8 cellular contexts compared by ENCODE assay signal in the genomic region with DNA sequence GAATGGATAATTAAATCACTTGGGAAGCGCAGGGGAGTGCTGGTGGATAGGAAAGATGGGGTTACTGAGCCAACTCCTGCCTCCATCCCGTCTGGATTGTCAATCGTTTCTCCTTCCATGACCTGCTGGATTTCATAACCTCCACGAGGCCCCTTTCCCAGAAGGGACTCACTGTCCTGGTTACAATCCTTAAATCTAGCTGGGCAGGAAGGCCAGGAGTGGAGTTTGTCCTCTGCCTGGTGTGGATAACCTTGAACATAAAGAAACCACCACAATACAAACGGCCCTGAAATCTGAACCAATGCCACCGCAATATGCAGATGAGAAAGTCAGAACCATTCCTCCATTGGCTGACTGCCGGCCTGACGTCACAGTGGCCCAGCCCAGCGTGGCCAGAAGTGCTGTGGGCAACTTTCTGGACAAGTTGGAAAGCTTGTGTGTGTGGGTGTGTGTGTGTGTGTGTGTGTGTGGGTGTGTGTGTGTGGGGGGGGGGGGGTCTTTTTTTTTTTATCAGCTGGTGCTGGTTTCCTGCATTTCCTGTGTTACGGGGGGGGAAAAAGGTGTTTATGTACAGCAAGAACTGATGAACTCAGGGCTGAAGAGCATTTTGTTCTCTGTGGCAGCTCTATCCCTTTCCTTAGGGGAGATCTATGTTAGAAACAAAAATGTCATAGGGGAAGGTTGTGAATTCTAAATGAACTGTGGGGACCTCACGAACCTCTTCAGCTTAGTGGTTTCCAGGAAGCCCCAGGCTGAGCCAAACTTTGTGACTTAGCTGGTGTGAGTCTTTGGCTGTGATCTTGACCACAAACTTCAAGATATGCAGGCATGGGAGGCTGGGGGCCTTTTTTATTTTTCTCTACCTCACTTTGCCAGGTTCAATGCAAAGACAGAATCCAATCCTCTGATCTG.
DNase-seq lines count a peak whose midpoint lies in the region; ATAC-seq, FAIRE-seq and TF ChIP-seq lines count a peak whose summit lies in the region.

No MANE protein-coding gene starts in this region.

- peak overlapping the region; percentile 9 for H3K56ac ChIP-seq in H1 (replicated peaks; ENCODE audit: insufficient read length, low read depth, low read length)

- H3K9me3 ChIP-seq in H1 (ENCODE audit: insufficient read depth in 2 of 2, low read depth in 1 of 2, low read length in 1 of 2) (no peaks in the 10 kb centered on the region), mesenchymal stem cell (ENCODE audit: control insufficient read depth, low read length) (no peaks in the 10 kb centered on the region)

- H2BK15ac ChIP-seq in H1 (ENCODE audit: low read length) (no peak overlapping the region), mesenchymal stem cell (ENCODE audit: low read depth, poor library complexity, severe bottlenecking) (no peak overlapping the region)

- TF ChIP-seq RAD21 in H1 (IDR thresholded peaks at IDR 0.05 in 1 of 2, conservative IDR thresholded peaks at IDR 0.05 in 1 of 2; ENCODE audit: low read depth in 2 of 2, low read length in 2 of 2) = no peak

- H2BK120ac ChIP-seq in H1 (replicated peaks; ENCODE audit: low read depth, low read length) (no peak overlapping the region), mesenchymal stem cell (ENCODE audit: low read depth, low read length) (no peak overlapping the region)

- H3K27ac ChIP-seq in H1 (ENCODE audit: low read depth, low read length) (peak overlapping the region; percentile 53; the same call in 1 of the 2 replicates), mesenchymal stem cell (ENCODE audit: low read length, poor library complexity, severe bottlenecking) (peak overlapping the region; percentile 81)

- peak overlapping the region; percentile 46 for H3K4ac ChIP-seq in H1 (replicated peaks; ENCODE audit: insufficient read length, low read depth, low read length)
- no peak overlapping the region for H3K4ac ChIP-seq in mesenchymal stem cell (ENCODE audit: low read depth in 1 of 2, low read length in 2 of 2)

- H3K23ac ChIP-seq in H1 (ENCODE audit: insufficient read length) (no peak overlapping the region), mesenchymal stem cell (ENCODE audit: low read length in 2 of 2) (no peak overlapping the region)

- CTCF ChIA-PET in H1 (lab: Charles Lee; ENCODE audit: partially characterized antibody) = interaction anchor here (0.6 to 1.9 kb wide), 7 partner anchors 10 to 252 kb away, joined by 3 to 5 read pairs (median 4); no protein-coding TSS in a partner anchor

- H3K27me3 ChIP-seq in H1 (replicated peaks in 1 of 4; ENCODE audit: control insufficient read depth in 3 of 4, extremely low read depth in 1 of 4, insufficient read depth in 3 of 4, low read length in 3 of 4) (no peaks in the 10 kb centered on the region), mesenchymal stem cell (ENCODE audit: control insufficient read depth in 1 of 2, insufficient read depth in 1 of 2, low read length in 2 of 2) (no peaks in the 10 kb centered on the region)

- H4K91ac ChIP-seq in H1 (replicated peaks; ENCODE audit: insufficient read length, low read length) (peak overlapping the region; percentile 12), mesenchymal stem cell (ENCODE audit: low read length) (no peak overlapping the region)

- TF ChIP-seq POLR2A in H1 (IDR thresholded peaks at IDR 0.05; ENCODE audit: control extremely low read depth in 1 of 2, low read depth in 2 of 2, low read length in 2 of 2) = peak in 1 of 2 experiments; percentile 24; a peak in 1 of 3 replicates

- H2BK12ac ChIP-seq in H1 (ENCODE audit: low read depth, low read length) = 0 out of 2 replicates have a peak overlapping the region, but pooled peaks have one; percentile 29
- H2BK12ac ChIP-seq in mesenchymal stem cell (ENCODE audit: low read length in 2 of 2) = peak overlapping the region in 1 of 2 experiments; percentile 90

- peak; percentile 82 for DNase-seq in GM10266 (ENCODE audit: extremely low spot score)
- DNase-seq in NCI-H526 treated with DMSO at 0.1 percent for 48 hours (lab: John Stamatoyannopoulos, UW) = peak; percentile 63
- peak; percentile 39 to 47 for DNase-seq in activated CD8-positive, alpha-beta memory T cell treated with anti-CD3 and anti-CD28 coated beads for 4 hours (ENCODE audit: low read depth in 2 of 2)
- peak in 1 of 2 experiments; percentile 69 for DNase-seq in H1 (ENCODE audit: low read depth in 1 of 2, low spot score in 2 of 2)
- DNase-seq in mesenchymal stem cell = peak; percentile 97
- DNase-seq in stimulated activated CD4-positive, alpha-beta T cell treated with anti-CD3 and anti-CD28 coated beads, TNF-alpha, amount 100 ng/mL, for 4 hours (ENCODE audit: low read depth in 3 of 3) = peak; percentile 18 to 41 (median 36)

- TF ChIP-seq CTCF in GM10266 (IDR thresholded peaks at IDR 0.05; ENCODE audit: control insufficient read depth, insufficient read depth, low read depth, missing control alignments) (no peak), H1 (IDR thresholded peaks at IDR 0.05; ENCODE audit: control extremely low read depth in 1 of 3, insufficient read depth in 1 of 3, low read depth in 1 of 3, low read length in 3 of 3) (no peak)

- H4K8ac ChIP-seq in H1 (ENCODE audit: extremely low read depth, insufficient read depth, low read length) (no peak overlapping the region; the same call in 1 of the 2 replicates), mesenchymal stem cell (ENCODE audit: low read length) (peak overlapping the region; percentile 30)

- peak overlapping the region; percentile 49; the same call in 1 of the 2 replicates for H3K18ac ChIP-seq in H1 (ENCODE audit: extremely low read depth, low read length)
- peak overlapping the region in 1 of 2 experiments; percentile 89 for H3K18ac ChIP-seq in mesenchymal stem cell (ENCODE audit: low read depth in 1 of 2, low read length in 2 of 2)

- TF ChIP-seq EP300 in H1 (IDR thresholded peaks at IDR 0.05; ENCODE audit: borderline replicate concordance in 1 of 2, low read depth in 2 of 2, low read length in 2 of 2) = no peak

- H3K79me1 ChIP-seq in H1 (ENCODE audit: low read depth, low read length) = no peaks in the 10 kb centered on the region
- no peaks in the 10 kb centered on the region for H3K79me1 ChIP-seq in mesenchymal stem cell (replicated peaks; ENCODE audit: low read length, poor library complexity, severe bottlenecking)

- H3K9ac ChIP-seq in H1 (replicated peaks in 1 of 4; ENCODE audit: extremely low read depth in 1 of 4, low read depth in 3 of 4, low read length in 3 of 4) = no peak overlapping the region; a peak in 1 of 7 replicates
- H3K9ac ChIP-seq in mesenchymal stem cell (ENCODE audit: low read length) = peak overlapping the region; percentile 73

- peak overlapping the region; percentile 59 for H4K5ac ChIP-seq in H1 (ENCODE audit: insufficient read length, low read depth, low read length)

- H2AK5ac ChIP-seq in H1 (ENCODE audit: low read depth, low read length) (no peak overlapping the region), mesenchymal stem cell (ENCODE audit: low read length, severe bottlenecking) (no peak overlapping the region)

- H2BK20ac ChIP-seq in H1 (ENCODE audit: low read length) = 0 out of 2 replicates have a peak overlapping the region, but pooled peaks have one; percentile 2

- no peaks in the 10 kb centered on the region; the same call in 1 of the 2 replicates for H3K23me2 ChIP-seq in H1 (ENCODE audit: low read depth, low read length)

- H3K4me1 ChIP-seq in H1 (replicated peaks in 1 of 4; ENCODE audit: control insufficient read depth in 3 of 4, insufficient read depth in 4 of 4, low read length in 3 of 4) (peaks cover 2 to 12% (median 6%) of the 10 kb centered on the region in 4 experiments; a peak in 4 of 7 replicates), mesenchymal stem cell (ENCODE audit: control insufficient read depth, insufficient read depth, low read depth, low read length) (peaks cover 2% of the 10 kb centered on the region)

- peak overlapping the region; percentile 80; the same call in 1 of the 2 replicates for H2BK5ac ChIP-seq in H1 (ENCODE audit: low read depth, low read length)
- H2BK5ac ChIP-seq in mesenchymal stem cell (ENCODE audit: low read depth, low read length, poor library complexity, severe bottlenecking) = no peak overlapping the region

- no peak overlapping the region for H3K14ac ChIP-seq in H1 (ENCODE audit: insufficient read length)
- no peak overlapping the region for H3K14ac ChIP-seq in mesenchymal stem cell (ENCODE audit: low read length in 2 of 2)

- H3K36me3 ChIP-seq in H1 (ENCODE audit: control insufficient read depth in 2 of 4, insufficient read depth in 4 of 4, low read length in 3 of 4) (no peaks in the 10 kb centered on the region), mesenchymal stem cell (ENCODE audit: control insufficient read depth in 1 of 2, insufficient read depth in 2 of 2, low read depth in 1 of 2, low read length in 2 of 2) (no peaks in the 10 kb centered on the region)

- peak; percentile 88 for ATAC-seq in HG03108 (IDR thresholded peaks at IDR 0.05; ENCODE audit: unreplicated experiment)
- ATAC-seq in GM18907 (IDR thresholded peaks at IDR 0.05; ENCODE audit: unreplicated experiment) = no peak

- WGBS in H1 (ENCODE audit: extremely low coverage in 1 of 2, insufficient coverage in 1 of 2, insufficient read length in 1 of 2, insufficient replicate concordance in 2 of 2, low coverage in 1 of 2, low lambda C conversion rate in 2 of 2, missing lambda C conversion rate in 1 of 2), 2 experiments = 32% methylated on average over 10 of the region's 11 CpGs; no CpG with 5 or more reads in 1 of the 2 experiments
- WGBS in mesenchymal stem cell = 11% methylated on average over 9 of the region's 11 CpGs

- no peaks in the 10 kb centered on the region for H3K79me2 ChIP-seq in H1 (ENCODE audit: control insufficient read depth in 1 of 2, insufficient read depth in 2 of 2, low read length in 2 of 2)

- H4K20me1 ChIP-seq in H1 (replicated peaks in 1 of 2; ENCODE audit: control insufficient read depth in 1 of 2, insufficient read depth in 2 of 2, low read length in 2 of 2) = no peaks in the 10 kb centered on the region

- POLR2A ChIA-PET in H1 (lab: Charles Lee; ENCODE audit: partially characterized antibody) = interaction anchor here (1.1 to 1.7 kb wide), 2 partner anchors 11 to 154 kb away, joined by 4 to 5 read pairs; no protein-coding TSS in a partner anchor

- peak; percentile 85 for FAIRE-seq in H1 (lab: Jason Lieb, UNC)

- H3K4me3 ChIP-seq in H1 (ENCODE audit: extremely low read depth in 1 of 4, insufficient read depth in 2 of 4, low read depth in 3 of 4, low read length in 4 of 4) = peak overlapping the region in 2 of 4 experiments; percentile 21 to 46; a peak in 4 of 8 replicates
- H3K4me3 ChIP-seq in mesenchymal stem cell (ENCODE audit: insufficient read depth in 1 of 2, low read depth in 1 of 2, low read length in 2 of 2) = peak overlapping the region in 1 of 2 experiments; percentile 64

- peak overlapping the region; percentile 92; the same call in 1 of the 2 replicates for H2AFZ ChIP-seq in H1 (ENCODE audit: low read length)
- H2AFZ ChIP-seq in mesenchymal stem cell (ENCODE audit: low read depth, low read length) = peak overlapping the region; percentile 68

- H3K4me2 ChIP-seq in H1 (ENCODE audit: insufficient read depth in 1 of 2, low read depth in 2 of 2, low read length in 2 of 2) (peak overlapping the region; percentile 39 to 52; a peak in 3 of 4 replicates), mesenchymal stem cell (ENCODE audit: low read length, poor library complexity, severe bottlenecking) (no peak overlapping the region)

TF ChIP-seq in H1, 55 proteins besides CTCF, POLR2A, EP300 and RAD21 (continues in another document):
- TF ChIP-seq FOSL1 (IDR thresholded peaks at IDR 0.05; ENCODE audit: insufficient read depth, low read depth, low read length) = no peak
- TF ChIP-seq SIX5 (IDR thresholded peaks at IDR 0.05; ENCODE audit: low read depth, low read length) = no peak
